1 cellular context compared by ENCODE assay signal in the genomic region with DNA sequence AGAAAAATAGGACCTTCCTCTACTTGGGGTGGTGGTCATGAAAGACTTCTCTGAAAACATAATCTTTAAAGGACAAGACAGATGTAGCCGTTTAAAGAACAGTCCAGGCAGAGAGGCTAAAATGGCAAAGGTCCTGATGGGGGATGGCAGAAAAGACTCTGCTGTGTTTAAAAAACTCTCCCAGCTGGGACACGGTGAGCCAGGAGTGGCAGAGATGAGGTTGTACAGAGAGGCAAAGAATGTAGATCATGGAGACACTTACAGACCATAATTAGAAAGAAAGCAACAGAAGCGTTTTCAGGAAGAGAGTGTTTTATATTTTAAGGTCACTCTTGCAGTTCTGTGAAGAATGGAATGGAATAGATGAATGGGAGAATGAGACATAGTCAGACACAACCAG.
TF ChIP-seq lines count a peak whose summit lies in the region.

No MANE protein-coding gene starts in this region.

TF ChIP-seq in GM23338, 12 proteins besides CTCF, POLR2A, EP300 and RAD21 (continued from another document):
- TF ChIP-seq POLR2AphosphoS5 (IDR thresholded peaks at IDR 0.05; ENCODE audit: low read depth) (no peak), ZNF114 (CRISPR knock-in tag; IDR thresholded peaks at IDR 0.05) (no peak), NANOG (IDR thresholded peaks at IDR 0.05; ENCODE audit: borderline replicate concordance) (no peak), CREB1 (CRISPR knock-in tag; IDR thresholded peaks at IDR 0.05; ENCODE audit: low read depth) (no peak)
- TF ChIP-seq, protein P1, sequence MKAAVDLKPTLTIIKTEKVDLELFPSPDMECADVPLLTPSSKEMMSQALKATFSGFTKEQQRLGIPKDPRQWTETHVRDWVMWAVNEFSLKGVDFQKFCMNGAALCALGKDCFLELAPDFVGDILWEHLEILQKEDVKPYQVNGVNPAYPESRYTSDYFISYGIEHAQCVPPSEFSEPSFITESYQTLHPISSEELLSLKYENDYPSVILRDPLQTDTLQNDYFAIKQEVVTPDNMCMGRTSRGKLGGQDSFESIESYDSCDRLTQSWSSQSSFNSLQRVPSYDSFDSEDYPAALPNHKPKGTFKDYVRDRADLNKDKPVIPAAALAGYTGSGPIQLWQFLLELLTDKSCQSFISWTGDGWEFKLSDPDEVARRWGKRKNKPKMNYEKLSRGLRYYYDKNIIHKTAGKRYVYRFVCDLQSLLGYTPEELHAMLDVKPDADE (IDR thresholded peaks at IDR 0.05), result no peak
